ENCODE assay signal across 23 cellular contexts in the genomic region with DNA sequence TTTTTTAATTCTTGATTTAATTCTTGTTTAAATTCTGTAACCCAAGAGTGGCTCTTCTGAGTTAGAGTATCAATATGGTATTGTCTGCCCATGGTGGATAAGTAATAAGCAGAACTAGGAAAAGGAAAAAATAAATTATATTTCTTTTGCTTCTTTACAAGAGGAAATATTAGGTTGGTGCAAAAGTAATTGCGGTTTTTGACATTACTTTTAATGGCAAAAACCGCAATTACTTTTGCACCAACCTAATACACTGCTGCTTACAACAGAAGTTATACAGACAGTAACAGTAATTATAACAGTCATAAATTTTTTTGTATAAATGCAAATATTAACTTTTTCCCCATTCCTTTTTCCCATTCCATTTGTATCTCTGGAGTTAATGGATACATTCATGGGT.
DNase-seq lines count a peak whose midpoint lies in the region; ATAC-seq, FAIRE-seq and TF ChIP-seq lines count a peak whose summit lies in the region.
"Had no signal": no experiment of that assay in that cellular context is flagged by ENCODE, and none has a peak within 500 bp of the region (broad histone marks: within the 10 kb centered on the region; RNA-seq: fewer than 3 reads in every experiment).

No MANE protein-coding gene starts in this region.

- no peaks in the 10 kb centered on the region for H4K20me1 ChIP-seq in HepG2 (ENCODE audit: insufficient read depth, low read length)
- H4K20me1 ChIP-seq in K562 (replicated peaks; ENCODE audit: control insufficient read depth, insufficient read depth, low read length): no peaks in the 10 kb centered on the region
- H4K20me1 ChIP-seq: BLaER1 treated with 17β-estradiol and CSF1 and Interleukin-3, amounts not matched to agents 10 nM and 100 nM had no signal

- WGBS in HepG2 (ENCODE audit: low lambda C conversion rate): 68% methylated on average over 2 of the region's 2 CpGs
- WGBS in right lobe of liver (ENCODE audit: insufficient coverage, low coverage, low lambda C conversion rate, missing lambda C conversion rate): 43% methylated on average over 2 of the region's 2 CpGs
- WGBS in K562 (ENCODE audit: insufficient coverage, low coverage, missing lambda C conversion rate): 0% methylated on average over 2 of the region's 2 CpGs

- no peak for DNase-seq in HepG2 (ENCODE audit: low spot score)
- DNase-seq in right lobe of liver: no peak
- DNase-seq in HT-29 (ENCODE audit: low spot score): peak; percentile 6
- no peak for DNase-seq in SK-N-MC (ENCODE audit: low read depth, low spot score)
- no peak for DNase-seq in K562 (ENCODE audit: extremely low read depth in 1 of 4, low spot score in 3 of 4)
- no peak for DNase-seq in NK-92 treated with Interleukin-12 subunit alpha and Interleukin-12 subunit beta, amount 100 ng/mL, for 24 hours (lab: John Stamatoyannopoulos, UW)
- no peak for DNase-seq in NCI-H1105 treated with DMSO at 0.1 percent for 48 hours (lab: John Stamatoyannopoulos, UW)
- DNase-seq: AML-193; Caco-2; Calu3; CD4-positive, alpha-beta T cell; CD8-positive, alpha-beta T cell; DMS79 treated with DMSO at 0.1 percent for 48 hours; GF-D8 had no signal

- H3K4me3 ChIP-seq in HepG2 (replicated peaks in 1 of 3; ENCODE audit: insufficient read depth in 1 of 3, low read depth in 2 of 3, low read length in 3 of 3) (no peak overlapping the region), right lobe of liver (no peak overlapping the region), SK-N-MC (no peak overlapping the region), K562 (no peak overlapping the region)
- H3K4me3 ChIP-seq: A549; BLaER1 treated with 17β-estradiol and CSF1 and Interleukin-3, amounts not matched to agents 10 nM and 100 nM had no signal

- no peak for TF ChIP-seq POLR2A in HepG2 (IDR thresholded peaks at IDR 0.05; ENCODE audit: insufficient read depth in 1 of 2, low read depth in 2 of 2, low read length in 2 of 2)
- no peak for TF ChIP-seq POLR2A in right lobe of liver (IDR thresholded peaks at IDR 0.05)
- TF ChIP-seq POLR2A in K562 (conservative IDR thresholded peaks at IDR 0.05): no peak

- intact Hi-C loops in HepG2 (cut with micrococcal nuclease; ENCODE audit: unreplicated experiment): no loop called here
- intact Hi-C loops in right lobe of liver (cut with DNase I): no loop called here
- intact Hi-C loops in K562 (cut with micrococcal nuclease): no loop called here

- TF ChIP-seq CTCF in HepG2 (CRISPR knock-in tag; IDR thresholded peaks at IDR 0.05) (no peak), right lobe of liver (IDR thresholded peaks at IDR 0.05) (no peak), K562 (IDR thresholded peaks at IDR 0.05 in 2 of 3, conservative IDR thresholded peaks at IDR 0.05 in 1 of 3; ENCODE audit: insufficient read depth in 2 of 3, low read depth in 1 of 3, low read length in 3 of 3) (no peak)

- H3K9me3 ChIP-seq in HepG2 (ENCODE audit: low read length) (no peaks in the 10 kb centered on the region), right lobe of liver (no peaks in the 10 kb centered on the region), SK-N-MC (ENCODE audit: low read depth, low read length) (no peaks in the 10 kb centered on the region), K562 (replicated peaks; ENCODE audit: control insufficient read depth, insufficient read depth, low read depth, low read length) (no peaks in the 10 kb centered on the region)
- H3K9me3 ChIP-seq: A549; BLaER1 treated with 17β-estradiol and CSF1 and Interleukin-3, amounts not matched to agents 10 nM and 100 nM; Caco-2 had no signal

- H3K79me2 ChIP-seq in HepG2 (ENCODE audit: insufficient read depth, low read length): no peaks in the 10 kb centered on the region
- no peaks in the 10 kb centered on the region for H3K79me2 ChIP-seq in K562 (ENCODE audit: control insufficient read depth, insufficient read depth, low read length)

- no peak overlapping the region for H3K4me2 ChIP-seq in HepG2 (ENCODE audit: low read depth, low read length)
- no peak overlapping the region for H3K4me2 ChIP-seq in K562 (ENCODE audit: insufficient read depth, low read length)
- H3K4me2 ChIP-seq: A549; BLaER1 treated with 17β-estradiol and CSF1 and Interleukin-3, amounts not matched to agents 10 nM and 100 nM had no signal

- FAIRE-seq in HepG2 (lab: Jason Lieb, UNC): no peak
- no peak for FAIRE-seq in K562 (lab: Jason Lieb, UNC)
- FAIRE-seq: A549, D721Med, G401.6, GM12892, GM18507 had no signal

- H3K4me1 ChIP-seq in HepG2 (ENCODE audit: insufficient read depth, low read length) (peaks cover 26% of the 10 kb centered on the region), right lobe of liver (peaks cover 0 to 4% (median 0%) of the 10 kb centered on the region in 4 donors), K562 (replicated peaks in 1 of 2; ENCODE audit: control insufficient read depth in 2 of 2, insufficient read depth in 2 of 2, low read length in 2 of 2) (no peaks in the 10 kb centered on the region)
- H3K4me1 ChIP-seq: A549 had no signal

- H3K36me3 ChIP-seq in HepG2 (replicated peaks in 1 of 2; ENCODE audit: control insufficient read depth in 1 of 2, insufficient read depth in 2 of 2, low read length in 2 of 2) (no peaks in the 10 kb centered on the region), right lobe of liver (no peaks in the 10 kb centered on the region), SK-N-MC (ENCODE audit: insufficient read depth, low read length) (no peaks in the 10 kb centered on the region), K562 (ENCODE audit: control insufficient read depth, insufficient read depth, low read length) (no peaks in the 10 kb centered on the region)
- H3K36me3 ChIP-seq: BLaER1 treated with 17β-estradiol and CSF1 and Interleukin-3, amounts not matched to agents 10 nM and 100 nM had no signal

- POLR2A ChIA-PET in HepG2 (lab: Yijun Ruan, JAX): no interaction called here
- POLR2A ChIA-PET in K562 (lab: Yijun Ruan, JAX): interaction anchor here (1.0 kb wide), 1 partner anchor 49 kb away, joined by 3 read pairs; no protein-coding TSS in a partner anchor

- H3K27me3 ChIP-seq in HepG2 (ENCODE audit: control insufficient read depth in 1 of 2, insufficient read depth in 2 of 2, low read length in 2 of 2): no peaks in the 10 kb centered on the region
- no peaks in the 10 kb centered on the region for H3K27me3 ChIP-seq in right lobe of liver
- no peaks in the 10 kb centered on the region for H3K27me3 ChIP-seq in K562 (ENCODE audit: control insufficient read depth in 2 of 2, insufficient read depth in 2 of 2, low read length in 2 of 2)
- H3K27me3 ChIP-seq: BLaER1 treated with 17β-estradiol and CSF1 and Interleukin-3, amounts not matched to agents 10 nM and 100 nM had no signal

- no peaks in the 10 kb centered on the region for H3K9me1 ChIP-seq in K562 (ENCODE audit: control insufficient read depth, insufficient read depth, low read length)

- TF ChIP-seq EP300 in HepG2 (IDR thresholded peaks at IDR 0.05; ENCODE audit: low read depth in 2 of 2, low read length in 2 of 2): no peak
- no peak for TF ChIP-seq EP300 in HepG2 (CRISPR knock-in tag; IDR thresholded peaks at IDR 0.05; ENCODE audit: borderline replicate concordance)
- no peak for TF ChIP-seq EP300 in K562 (IDR thresholded peaks at IDR 0.05; ENCODE audit: low read length)

- H2AFZ ChIP-seq in HepG2 (ENCODE audit: low read length): no peak overlapping the region
- H2AFZ ChIP-seq in K562 (ENCODE audit: low read depth, low read length): no peak overlapping the region

- CTCF ChIA-PET in HepG2 (lab: Yijun Ruan, JAX; ENCODE audit: low intra/inter-chr PET ratio, low total read pairs): no interaction called here
- CTCF ChIA-PET in K562 (lab: Yijun Ruan, JAX; ENCODE audit: low intra/inter-chr PET ratio): no interaction called here

- H3K27ac ChIP-seq in HepG2 (ENCODE audit: extremely low read length, insufficient read depth, low read length) (no peak overlapping the region), right lobe of liver (no peak overlapping the region), SK-N-MC (peak overlapping the region; percentile 52; the same call in 1 of the 2 replicates), K562 (ENCODE audit: extremely low read depth, low read depth, low read length) (no peak overlapping the region)
- H3K27ac ChIP-seq: 22Rv1; A549; BLaER1 treated with 17β-estradiol and CSF1 and Interleukin-3, amounts not matched to agents 10 nM and 100 nM; C4-2B had no signal

- no TSS peak for BruUV-seq in HepG2 (replicated peaks; lab: Mats Ljungman, UMichigan)
- BruUV-seq in K562 (replicated peaks; lab: Mats Ljungman, UMichigan): no TSS peak

- TF ChIP-seq RAD21 in HepG2 (CRISPR knock-in tag; IDR thresholded peaks at IDR 0.05): no peak
- no peak for TF ChIP-seq RAD21 in K562 (CRISPR knock-in tag; conservative IDR thresholded peaks at IDR 0.05 in 1 of 2, IDR thresholded peaks at IDR 0.05 in 1 of 2)

- H3K9ac ChIP-seq in HepG2 (ENCODE audit: insufficient read depth, low read depth, low read length): no peak overlapping the region
- H3K9ac ChIP-seq in SK-N-MC (ENCODE audit: insufficient read length): no peak overlapping the region
- no peak overlapping the region for H3K9ac ChIP-seq in K562 (ENCODE audit: insufficient read depth in 1 of 2, low read depth in 2 of 2, low read length in 2 of 2)
- H3K9ac ChIP-seq: BLaER1 treated with 17β-estradiol and CSF1 and Interleukin-3, amounts not matched to agents 10 nM and 100 nM had no signal

- ATAC-seq in HepG2 (no peak), right lobe of liver (no peak), K562 (no peak), GM21786 (IDR thresholded peaks at IDR 0.05; ENCODE audit: unreplicated experiment) (no peak)
- ATAC-seq: A549; CD8-positive, alpha-beta T cell had no signal

- in situ Hi-C loops in HepG2 (cut with HindIII; ENCODE audit: extremely low pct_ligation_motif_present, low pct_unique_long_range_greater_than_20kb): no loop called here
- in situ Hi-C loops in K562 (cut with MboI): no loop called here

TF ChIP-seq in HepG2, 621 proteins besides CTCF, POLR2A, EP300 and RAD21 (continues in another document):
- TF ChIP-seq DMAP1 (CRISPR knock-in tag; IDR thresholded peaks at IDR 0.05): no peak
- TF ChIP-seq RXRA (CRISPR knock-in tag; IDR thresholded peaks at IDR 0.05): no peak
- no peak for TF ChIP-seq TBL1XR1 (IDR thresholded peaks at IDR 0.05; ENCODE audit: borderline replicate concordance, low read length, partially characterized antibody)
- TF ChIP-seq MYC (CRISPR knock-in tag; IDR thresholded peaks at IDR 0.05; ENCODE audit: borderline replicate concordance): no peak
- TF ChIP-seq PHF20 (CRISPR knock-in tag; IDR thresholded peaks at IDR 0.05): no peak
- no peak for TF ChIP-seq HNRNPH1 (optimal IDR thresholded peaks at IDR 0.05; ENCODE audit: low read depth, low read length)
